Comparison of ENCODE assay signal across 16 cellular contexts in the genomic region with DNA sequence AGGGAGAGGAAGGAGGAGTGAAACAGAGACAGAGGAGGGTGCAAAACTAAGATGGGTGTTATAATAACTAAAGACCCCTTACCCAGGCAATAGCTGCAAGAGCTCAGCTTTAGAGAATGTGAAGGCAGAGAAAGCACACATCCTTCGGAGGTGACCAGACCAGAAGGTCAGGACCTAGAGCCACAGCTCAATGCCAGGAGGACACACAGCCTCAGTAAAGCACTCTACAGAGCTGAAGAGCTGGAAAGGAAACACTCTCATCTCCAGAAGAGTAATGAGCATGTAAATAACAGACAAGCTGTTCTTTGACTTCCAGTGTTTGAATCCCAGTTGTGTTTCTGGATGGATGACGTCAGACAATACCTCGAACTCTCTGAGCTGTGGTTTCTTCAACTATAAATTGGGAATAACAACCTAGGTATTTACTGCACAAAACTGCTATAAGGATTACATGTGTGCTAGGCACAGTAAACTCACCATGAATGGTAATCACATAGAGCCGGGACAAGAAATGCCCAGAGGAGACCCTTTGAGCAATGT.
"Had no signal": no experiment of that assay in that cellular context is flagged by ENCODE, and none has a peak within 500 bp of the region (broad histone marks: within the 10 kb centered on the region; RNA-seq: fewer than 3 reads in every experiment).

No MANE protein-coding gene starts in this region.

- H3K4me3 ChIP-seq: cardiac muscle cell, esophagus muscularis mucosa, left ventricle myocardium inferior, ovary, stomach, thoracic aorta had no signal

- H3K9me3 Mint-ChIP-seq: activated T-helper 1 cell treated with anti-CD3 and anti-CD28 coated beads, Interleukin-12 subunit alpha, Interleukin-12 subunit beta, Interleukin-2, Interleukin-4 antibody, amounts not matched to agents 30 ng/mL and 10 ng/mL and 1 ng/mL, durations not matched to agents 14 hours and 24 hours and 36 hours; memory B cell; nephron had no signal

- H3K4me3 Mint-ChIP-seq: activated CD4-positive, alpha-beta memory T cell treated with anti-CD3 and anti-CD28 coated beads, Interleukin-2, amount 10 ng/mL, durations not matched to agents 7 days and 5 days; activated naive CD8-positive, alpha-beta T cell treated with anti-CD3 and anti-CD28 coated beads, Interleukin-2, amount 50 U/mL, for 24 hours; activated T-helper 1 cell treated with anti-CD3 and anti-CD28 coated beads, Interleukin-12 subunit alpha, Interleukin-12 subunit beta, Interleukin-2, Interleukin-4 antibody, amounts not matched to agents 30 ng/mL and 10 ng/mL and 1 ng/mL, durations not matched to agents 14 hours and 24 hours and 36 hours; memory B cell; nephron had no signal

- DNase-seq: activated CD4-positive, alpha-beta memory T cell treated with anti-CD3 and anti-CD28 coated beads, Interleukin-2, amount 10 ng/mL, durations not matched to agents 7 days and 5 days; activated CD4-positive, alpha-beta T cell treated with anti-CD3 and anti-CD28 coated beads for 1 hour; activated naive CD4-positive, alpha-beta T cell treated with Interleukin-2 at 50 U/mL for 16 hours; activated naive CD8-positive, alpha-beta T cell treated with anti-CD3 and anti-CD28 coated beads, Interleukin-2, amount 50 U/mL, for 24 hours; foreskin melanocyte; head of caudate nucleus; left ventricle myocardium inferior; ovary; stomach had no signal

- ATAC-seq: activated naive CD8-positive, alpha-beta T cell treated with anti-CD3 and anti-CD28 coated beads, Interleukin-2, amount 50 U/mL, for 24 hours had no signal

- H3K36me3 ChIP-seq: cardiac muscle cell, esophagus muscularis mucosa, left ventricle myocardium inferior, ovary, stomach, thoracic aorta had no signal

- H3K27me3 Mint-ChIP-seq: activated CD4-positive, alpha-beta memory T cell treated with anti-CD3 and anti-CD28 coated beads, Interleukin-2, amount 10 ng/mL, durations not matched to agents 7 days and 5 days; activated naive CD8-positive, alpha-beta T cell treated with anti-CD3 and anti-CD28 coated beads, Interleukin-2, amount 50 U/mL, for 24 hours; memory B cell had no signal

- H3K27ac Mint-ChIP-seq: activated CD4-positive, alpha-beta memory T cell treated with anti-CD3 and anti-CD28 coated beads, Interleukin-2, amount 10 ng/mL, durations not matched to agents 7 days and 5 days; activated naive CD8-positive, alpha-beta T cell treated with anti-CD3 and anti-CD28 coated beads, Interleukin-2, amount 50 U/mL, for 24 hours; activated T-helper 1 cell treated with anti-CD3 and anti-CD28 coated beads, Interleukin-12 subunit alpha, Interleukin-12 subunit beta, Interleukin-2, Interleukin-4 antibody, amounts not matched to agents 30 ng/mL and 10 ng/mL and 1 ng/mL, durations not matched to agents 14 hours and 24 hours and 36 hours; memory B cell had no signal

- H3K4me1 Mint-ChIP-seq: nephron had no signal

- H3K27me3 ChIP-seq: cardiac muscle cell, esophagus muscularis mucosa, ovary, stomach had no signal

- FAIRE-seq: urothelium cell line had no signal

- H3K27ac ChIP-seq: cardiac muscle cell, left ventricle myocardium inferior, ovary, thoracic aorta had no signal

- H3K9me3 ChIP-seq: esophagus muscularis mucosa, left ventricle myocardium inferior, ovary, stomach, thoracic aorta had no signal
